In genomic region chr17:12034538-12034937, GRCh38 we compare ENCODE assay signal across 27 cellular contexts.
"Had no signal": no experiment of that assay in that cellular context is flagged by ENCODE, and none has a peak within 500 bp of the region (broad histone marks: within the 10 kb centered on the region; RNA-seq: fewer than 3 reads in every experiment).

No MANE protein-coding gene starts in this region.

- H3K4me1 Mint-ChIP-seq: neural crest cell had no signal

- DNase-seq: heart left ventricle; hypothalamus; immature natural killer cell; left ventricle myocardium superior; lower lobe of right lung; mammary epithelial cell; mesenchymal stem cell; naive thymus-derived CD8-positive, alpha-beta T cell; nucleus accumbens; pancreas; posterior cingulate gyrus; stimulated activated CD4-positive, alpha-beta T cell treated with anti-CD3 and anti-CD28 coated beads, Interleukin-12 subunit alpha, Interleukin-12 subunit beta, amount 100 ng/mL, for 4 hours; stimulated activated CD4-positive, alpha-beta T cell treated with anti-CD3 and anti-CD28 coated beads, Interleukin-15, amount 100 ng/mL, for 24 hours; stimulated activated CD4-positive, alpha-beta T cell treated with anti-CD3 and anti-CD28 coated beads, Interleukin-2, amount 100 ng/mL, for 24 hours; stimulated activated CD4-positive, alpha-beta T cell treated with anti-CD3 and anti-CD28 coated beads, Interleukin-4, amount 100 ng/mL, for 1 hour; stimulated activated naive B cell treated with anti-CD40 and anti-IgM and Interleukin-4, amounts not matched to agents 10 μg/mL and 1 μg/mL and 100 μg/mL, for 72 hours; substantia nigra; uterus had no signal

- FAIRE-seq: islet of Langerhans, pancreas had no signal

- H3K4me1 ChIP-seq: tibial nerve, uterus had no signal

- H3K27ac Mint-ChIP-seq: immature natural killer cell; naive thymus-derived CD8-positive, alpha-beta T cell; nephron; stimulated activated naive B cell treated with anti-CD40 and anti-IgM and Interleukin-4, amounts not matched to agents 10 μg/mL and 1 μg/mL and 100 μg/mL, for 72 hours; stimulated activated naive CD8-positive, alpha-beta T cell treated with anti-CD3 and anti-CD28 coated beads, Interleukin-15, Interleukin-2, amounts not matched to agents 100 ng/mL and 50 ng/mL, for 24 hours; type B pancreatic cell had no signal

- H3K4me3 Mint-ChIP-seq: immature natural killer cell; nephron; neural crest cell; stimulated activated naive B cell treated with anti-CD40 and anti-IgM and Interleukin-4, amounts not matched to agents 10 μg/mL and 1 μg/mL and 100 μg/mL, for 72 hours; stimulated activated naive CD8-positive, alpha-beta T cell treated with anti-CD3 and anti-CD28 coated beads, Interleukin-15, Interleukin-2, amounts not matched to agents 100 ng/mL and 50 ng/mL, for 24 hours; type B pancreatic cell had no signal

- H3K27ac ChIP-seq: heart left ventricle, lower lobe of right lung, pancreas, right atrium auricular region, skin epidermis, tibial nerve, uterus had no signal

- H3K27me3 ChIP-seq: heart left ventricle, pancreas, right atrium auricular region, tibial nerve, uterus had no signal

- H3K4me3 ChIP-seq: heart left ventricle, lower lobe of right lung, pancreas, right atrium auricular region, skin epidermis, tibial nerve, uterus had no signal

- H3K36me3 ChIP-seq: lower lobe of right lung, pancreas, right atrium auricular region, uterus had no signal

- H3K27me3 Mint-ChIP-seq: naive thymus-derived CD8-positive, alpha-beta T cell; stimulated activated naive B cell treated with anti-CD40 and anti-IgM and Interleukin-4, amounts not matched to agents 10 μg/mL and 1 μg/mL and 100 μg/mL, for 72 hours; stimulated activated naive CD8-positive, alpha-beta T cell treated with anti-CD3 and anti-CD28 coated beads, Interleukin-15, Interleukin-2, amounts not matched to agents 100 ng/mL and 50 ng/mL, for 24 hours; type B pancreatic cell had no signal

- H3K9me3 ChIP-seq: heart left ventricle, lower lobe of right lung, pancreas, right atrium auricular region, tibial nerve, uterus had no signal

- ATAC-seq: heart left ventricle; left ventricle myocardium superior; lower lobe of right lung; naive thymus-derived CD8-positive, alpha-beta T cell; pancreas; sciatic nerve; stimulated activated naive B cell treated with anti-CD40 and anti-IgM and Interleukin-4, amounts not matched to agents 10 μg/mL and 1 μg/mL and 100 μg/mL, for 72 hours had no signal

- H3K9me3 Mint-ChIP-seq: immature natural killer cell; naive thymus-derived CD8-positive, alpha-beta T cell; nephron; neural crest cell; stimulated activated naive B cell treated with anti-CD40 and anti-IgM and Interleukin-4, amounts not matched to agents 10 μg/mL and 1 μg/mL and 100 μg/mL, for 72 hours; stimulated activated naive CD8-positive, alpha-beta T cell treated with anti-CD3 and anti-CD28 coated beads, Interleukin-15, Interleukin-2, amounts not matched to agents 100 ng/mL and 50 ng/mL, for 24 hours; type B pancreatic cell had no signal

- H3K36me3 Mint-ChIP-seq: immature natural killer cell had no signal
